ENCODE assay signal across 23 cellular contexts in the genomic region with DNA sequence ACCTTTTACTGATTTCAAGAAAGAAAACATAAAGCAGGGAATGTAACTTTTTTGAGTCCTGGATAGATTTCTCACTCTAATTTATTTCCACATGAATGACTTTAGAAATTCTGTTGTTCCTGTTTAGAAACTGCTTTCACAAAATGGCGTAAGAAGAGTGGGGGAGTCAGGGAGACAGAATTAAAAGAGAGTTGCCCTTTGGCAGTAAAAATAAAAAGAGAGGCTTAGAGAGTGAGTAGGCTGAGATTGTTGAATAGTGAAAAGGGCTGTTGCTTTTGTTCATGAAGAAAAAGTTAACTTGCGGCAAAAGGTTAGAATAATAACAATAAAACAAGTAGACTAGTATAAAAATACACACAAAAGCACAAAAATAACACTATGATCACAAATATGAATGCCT.
DNase-seq lines count a peak whose midpoint lies in the region; ATAC-seq, FAIRE-seq and TF ChIP-seq lines count a peak whose summit lies in the region.
"Had no signal": no experiment of that assay in that cellular context is flagged by ENCODE, and none has a peak within 500 bp of the region (broad histone marks: within the 10 kb centered on the region; RNA-seq: fewer than 3 reads in every experiment).

No MANE protein-coding gene starts in this region.

- H2BK15ac ChIP-seq in neuronal stem cell (ENCODE audit: low read length) = no peak overlapping the region

- DNase-seq in mammary epithelial cell (no peak), MCF 10A (ENCODE audit: unreplicated experiment) (no peak), neuronal stem cell (ENCODE audit: low spot score) (peak; percentile 6), AG20443 (ENCODE audit: low spot score) (no peak), NCI-H187 treated with DMSO at 0.1 percent for 48 hours (lab: John Stamatoyannopoulos, UW) (no peak)
- DNase-seq: 8988T; Caco-2; CD4-positive, CD25-positive, alpha-beta regulatory T cell; CD8-positive, alpha-beta T cell; DMS153; DND-41; GOT3; HCEC 1CT had no signal

- H2AFZ ChIP-seq in mammary epithelial cell (ENCODE audit: low read depth, low read length) (no peak overlapping the region), neuronal stem cell (ENCODE audit: low read length) (peak overlapping the region; percentile 63)

- no peaks in the 10 kb centered on the region for H3K79me2 ChIP-seq in mammary epithelial cell (ENCODE audit: insufficient read depth, low read length)

- no peak overlapping the region for H3K18ac ChIP-seq in neuronal stem cell (ENCODE audit: low read length)

- no peak for TF ChIP-seq CTCF in mammary epithelial cell (conservative IDR thresholded peaks at IDR 0.05 in 1 of 2, IDR thresholded peaks at IDR 0.05 in 1 of 2; ENCODE audit: extremely low read depth in 1 of 2, insufficient read depth in 1 of 2, low read depth in 1 of 2, low read length in 2 of 2)
- no peak for TF ChIP-seq CTCF in MCF 10A (IDR thresholded peaks at IDR 0.05; ENCODE audit: unreplicated experiment)
- no peak for TF ChIP-seq CTCF in nephron (IDR thresholded peaks at IDR 0.05; ENCODE audit: unreplicated experiment in 3 of 3)

- H3K36me3 ChIP-seq in mammary epithelial cell (ENCODE audit: insufficient read depth, low read length) (no peaks in the 10 kb centered on the region), neuronal stem cell (replicated peaks in 1 of 2; ENCODE audit: control insufficient read depth in 2 of 2, insufficient read depth in 2 of 2, low read length in 2 of 2) (peaks cover 0 to 6% of the 10 kb centered on the region in 2 donors)

- H3K27me3 Mint-ChIP-seq in MCF 10A (ENCODE audit: insufficient read depth, unreplicated experiment) = no peaks in the 10 kb centered on the region
- H3K27me3 Mint-ChIP-seq in nephron (ENCODE audit: low read depth) = no peaks in the 10 kb centered on the region
- H3K27me3 Mint-ChIP-seq: B cell had no signal

- no peak overlapping the region for H3K23ac ChIP-seq in neuronal stem cell (ENCODE audit: low read depth, low read length, poor library complexity)

- H2AK5ac ChIP-seq in neuronal stem cell (ENCODE audit: low read depth, low read length) = no peak overlapping the region

- WGBS in mammary epithelial cell (ENCODE audit: low coverage, missing lambda C conversion rate) = 97% methylated on average over 2 of the region's 2 CpGs
- WGBS in neuronal stem cell (ENCODE audit: extremely low coverage in 2 of 2, insufficient read length in 2 of 2, insufficient replicate concordance in 1 of 2), 2 donors = no CpG with 5 or more reads among the region's 2 CpGs

- no peaks in the 10 kb centered on the region for H4K20me1 ChIP-seq in mammary epithelial cell (ENCODE audit: insufficient read depth, low read length)
- H4K20me1 ChIP-seq: BLaER1 had no signal

- H3K27me3 ChIP-seq in mammary epithelial cell (ENCODE audit: insufficient read depth, low read length) (no peaks in the 10 kb centered on the region), neuronal stem cell (ENCODE audit: control insufficient read depth in 3 of 3, insufficient read depth in 3 of 3, low read depth in 1 of 3, low read length in 3 of 3) (no peaks in the 10 kb centered on the region)
- H3K27me3 ChIP-seq: BLaER1 had no signal

- H3K36me3 Mint-ChIP-seq in MCF 10A (ENCODE audit: insufficient read depth, unreplicated experiment) = no peaks in the 10 kb centered on the region
- peaks cover 75% of the 10 kb centered on the region for H3K36me3 Mint-ChIP-seq in nephron (ENCODE audit: low read depth)

- H3K27ac ChIP-seq in mammary epithelial cell (ENCODE audit: insufficient read depth, low read depth, low read length) (no peak overlapping the region), neuronal stem cell (replicated peaks; ENCODE audit: low read length) (no peak overlapping the region)
- H3K27ac ChIP-seq: A549, BLaER1, C4-2B had no signal

- BruUV-seq in mammary epithelial cell (replicated peaks; lab: Mats Ljungman, UMichigan) (no TSS peak), MCF 10A (replicated peaks; lab: Mats Ljungman, UMichigan) (no TSS peak)

- dilution Hi-C loops in mammary epithelial cell (cut with HindIII; ENCODE audit: low sequenced_read_pairs) = no loop called here

- H3K9me3 Mint-ChIP-seq in MCF 10A (ENCODE audit: unreplicated experiment) (peaks cover 22% of the 10 kb centered on the region), nephron (peaks cover 30% of the 10 kb centered on the region)

- no peak for ATAC-seq in HG02642 (IDR thresholded peaks at IDR 0.05; ENCODE audit: poor library complexity, unreplicated experiment)
- ATAC-seq: A549; CD8-positive, alpha-beta T cell had no signal

- H2BK5ac ChIP-seq in neuronal stem cell (ENCODE audit: low read length) = no peak overlapping the region

- H3K4me3 ChIP-seq in mammary epithelial cell (replicated peaks in 1 of 3; ENCODE audit: insufficient read depth in 1 of 3, low read depth in 2 of 3, low read length in 3 of 3) (no peak overlapping the region), neuronal stem cell (ENCODE audit: low read length in 2 of 2) (no peak overlapping the region)
- H3K4me3 ChIP-seq: A549, BLaER1 had no signal

- H3K4me3 Mint-ChIP-seq in MCF 10A (ENCODE audit: unreplicated experiment) (no peak overlapping the region), nephron (no peak overlapping the region)
- H3K4me3 Mint-ChIP-seq: B cell; CD4-positive, CD25-positive, alpha-beta regulatory T cell; CD8-positive, alpha-beta T cell had no signal

- no peak overlapping the region for H2BK12ac ChIP-seq in neuronal stem cell (ENCODE audit: low read length)

- no peak overlapping the region for H3K4ac ChIP-seq in neuronal stem cell (ENCODE audit: low read length)

- in situ Hi-C loops in mammary epithelial cell (cut with MboI; ENCODE audit: low sequenced_read_pairs in 2 of 2) = no loop called here

- no peaks in the 10 kb centered on the region for H3K4me1 Mint-ChIP-seq in MCF 10A (ENCODE audit: insufficient read depth, unreplicated experiment)
- H3K4me1 Mint-ChIP-seq in nephron = no peaks in the 10 kb centered on the region
- H3K4me1 Mint-ChIP-seq: B cell had no signal

- POLR2A ChIA-PET in MCF 10A (lab: Yijun Ruan, JAX) = no interaction called here

- H2BK120ac ChIP-seq in neuronal stem cell (ENCODE audit: low read depth, low read length) = no peak overlapping the region

- H3K4me1 ChIP-seq in mammary epithelial cell (ENCODE audit: insufficient read depth, low read length) (no peaks in the 10 kb centered on the region), neuronal stem cell (ENCODE audit: control insufficient read depth in 2 of 2, insufficient read depth in 1 of 2, low read depth in 1 of 2, low read length in 2 of 2) (peaks cover 0 to 14% of the 10 kb centered on the region in 2 donors)
- H3K4me1 ChIP-seq: A549, BLaER1, Caco-2 had no signal

- no peak overlapping the region for H3K4me2 ChIP-seq in mammary epithelial cell (ENCODE audit: insufficient read depth, low read depth, low read length)
- H3K4me2 ChIP-seq in neuronal stem cell (ENCODE audit: insufficient read depth, low read length, poor library complexity, severe bottlenecking) = no peak overlapping the region
- H3K4me2 ChIP-seq: A549, BLaER1 had no signal

- no peak overlapping the region for H3K27ac Mint-ChIP-seq in MCF 10A (ENCODE audit: low read depth, unreplicated experiment)
- H3K27ac Mint-ChIP-seq in nephron = peak overlapping the region; percentile 58 to 87 (median 62)
- H3K27ac Mint-ChIP-seq: B cell; CD4-positive, CD25-positive, alpha-beta regulatory T cell; CD8-positive, alpha-beta T cell had no signal

- peak overlapping the region; percentile 13 for H3K9ac ChIP-seq in mammary epithelial cell (ENCODE audit: insufficient read depth, low read length)
- H3K9ac ChIP-seq in neuronal stem cell (ENCODE audit: low read depth, low read length, poor library complexity) = no peak overlapping the region
- H3K9ac ChIP-seq: BLaER1 had no signal

- no peaks in the 10 kb centered on the region for H3K79me1 ChIP-seq in neuronal stem cell (ENCODE audit: low read depth, low read length)

- no peak overlapping the region for H3K14ac ChIP-seq in neuronal stem cell (ENCODE audit: low read length)

- FAIRE-seq in endometrium (lab: Jason Lieb, UNC) = peak; percentile 78
- FAIRE-seq: A549, G401.6, GM12892, H54 had no signal

- H4K8ac ChIP-seq in neuronal stem cell (ENCODE audit: low read depth, low read length) = no peak overlapping the region

- intact Hi-C loops in mammary epithelial cell (cut with micrococcal nuclease) (no loop called here), MCF 10A (cut with micrococcal nuclease) (no loop called here)

- CTCF ChIA-PET in mammary epithelial cell (lab: Charles Lee; ENCODE audit: low non-redundant PET) = no interaction called here
- CTCF ChIA-PET in MCF 10A (lab: Yijun Ruan, JAX) = no interaction called here

- H4K91ac ChIP-seq in neuronal stem cell (ENCODE audit: low read depth, low read length, poor library complexity) = no peak overlapping the region

- H3K9me3 ChIP-seq in mammary epithelial cell (replicated peaks; ENCODE audit: insufficient read depth, low read length) = peaks cover 2% of the 10 kb centered on the region
- H3K9me3 ChIP-seq in neuronal stem cell (replicated peaks in 1 of 2; ENCODE audit: control insufficient read depth in 2 of 2, insufficient read depth in 1 of 2, low read depth in 1 of 2, low read length in 2 of 2) = peaks cover 0 to 8% of the 10 kb centered on the region in 2 donors
- H3K9me3 ChIP-seq: A549, Caco-2 had no signal
